ENCODE assay signal across 2 cellular contexts in the genomic region with DNA sequence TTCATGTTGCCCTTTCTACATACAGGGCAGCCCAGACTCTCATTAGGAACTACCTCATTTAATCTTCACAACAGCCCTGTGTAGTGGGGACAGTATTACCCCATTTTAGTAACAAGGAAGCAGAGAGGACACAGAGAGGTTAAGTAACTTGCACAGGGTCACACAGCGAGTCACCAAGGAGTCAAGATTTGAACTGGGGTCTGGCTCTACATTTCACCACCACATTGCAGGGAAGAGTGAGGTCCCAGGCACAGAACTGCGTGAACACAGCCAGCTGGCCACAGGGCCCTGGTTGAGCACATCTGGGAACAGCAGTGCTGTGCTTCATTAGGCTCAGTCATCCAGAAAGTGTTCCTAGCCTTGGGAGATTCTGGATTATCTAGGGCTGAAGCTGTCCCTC.
TF ChIP-seq lines count a peak whose summit lies in the region.

No MANE protein-coding gene starts in this region.

TF ChIP-seq in HepG2, 621 proteins besides CTCF, POLR2A, EP300 and RAD21:
- TF ChIP-seq EHMT2 (IDR thresholded peaks at IDR 0.05; ENCODE audit: borderline replicate concordance, low read depth, low read length) (no peak), ZNF768 (CRISPR knock-in tag; IDR thresholded peaks at IDR 0.05) (peak; percentile 86)

TF ChIP-seq in H1, 55 proteins besides CTCF, POLR2A, EP300 and RAD21:
- TF ChIP-seq PHF8 (conservative IDR thresholded peaks at IDR 0.05; ENCODE audit: low read depth, low read length) (no peak), SIRT6 (IDR thresholded peaks at IDR 0.05; ENCODE audit: low read length) (no peak), CHD2 (IDR thresholded peaks at IDR 0.05; ENCODE audit: low read length) (no peak), BACH1 (IDR thresholded peaks at IDR 0.05; ENCODE audit: low read length) (no peak), CEBPB (IDR thresholded peaks at IDR 0.05; ENCODE audit: low read depth, low read length) (no peak), KDM1A (IDR thresholded peaks at IDR 0.05; ENCODE audit: borderline replicate concordance, low read length) (peak; percentile 77; the same call in 1 of the 2 replicates)
- TF ChIP-seq, protein P1, sequence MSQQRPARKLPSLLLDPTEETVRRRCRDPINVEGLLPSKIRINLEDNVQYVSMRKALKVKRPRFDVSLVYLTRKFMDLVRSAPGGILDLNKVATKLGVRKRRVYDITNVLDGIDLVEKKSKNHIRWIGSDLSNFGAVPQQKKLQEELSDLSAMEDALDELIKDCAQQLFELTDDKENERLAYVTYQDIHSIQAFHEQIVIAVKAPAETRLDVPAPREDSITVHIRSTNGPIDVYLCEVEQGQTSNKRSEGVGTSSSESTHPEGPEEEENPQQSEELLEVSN (IDR thresholded peaks at IDR 0.05), result no peak
TF ChIP-seq in H1: peak in this region for 1.
